In the genomic region with DNA sequence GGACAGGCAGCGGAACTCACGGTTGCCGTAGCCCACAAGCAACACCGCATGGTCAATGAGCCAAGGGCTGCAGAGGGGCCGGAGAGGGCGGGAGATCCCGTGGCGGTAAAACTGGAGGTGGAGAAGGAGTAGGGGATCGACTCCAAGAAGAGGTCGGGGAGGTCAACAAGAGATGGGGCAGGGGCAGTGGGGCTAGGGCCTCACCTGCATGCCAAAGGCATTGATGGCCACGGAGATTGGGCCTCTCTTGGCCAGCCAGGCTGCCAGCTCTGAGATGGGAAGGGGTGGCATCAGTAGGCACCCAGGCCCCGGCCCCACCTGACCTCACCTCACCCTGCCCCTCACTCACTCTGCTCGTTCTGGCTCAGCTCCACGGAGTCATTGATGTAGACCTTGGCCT, we compare ENCODE assay signal across 33 cellular contexts. TPM values are rescaled to one million over a fixed set of nuclear protein-coding genes. Genes with fewer than 3 reads are reported as not detected.
"Had no signal": no experiment of that assay in that cellular context is flagged by ENCODE, and none has a peak within 500 bp of the region (broad histone marks: within the 10 kb centered on the region; RNA-seq: fewer than 3 reads in every experiment).

No MANE protein-coding gene starts in this region.

- H3K36me3 ChIP-seq: breast epithelium had no signal

- H3K4me3 ChIP-seq: adrenal gland, breast epithelium, esophagus muscularis mucosa, gastrocnemius medialis, heart left ventricle had no signal

- H3K27me3 ChIP-seq: adrenal gland, breast epithelium, esophagus muscularis mucosa, foreskin keratinocyte, gastrocnemius medialis had no signal

- H3K27ac ChIP-seq: adrenal gland, breast epithelium, esophagus muscularis mucosa, foreskin keratinocyte, gastrocnemius medialis, heart left ventricle had no signal

- DNase-seq: activated CD4-positive, alpha-beta memory T cell treated with anti-CD3 and anti-CD28 coated beads for 36 hours; activated CD4-positive, alpha-beta T cell treated with anti-CD3 and anti-CD28 coated beads for 36 hours; activated CD4-positive, alpha-beta T cell treated with anti-CD3 and anti-CD28 coated beads, Interleukin-2, amount 10 ng/mL, durations not matched to agents 24 days and 14 days; activated CD4-positive, CD25-positive, alpha-beta regulatory T cell; activated CD4-positive, CD25-positive, alpha-beta regulatory T cell treated with anti-CD3 and anti-CD28 coated beads, Interleukin-2, amount 50 U/mL, for 72 hours; activated CD8-positive, alpha-beta memory T cell treated with anti-CD3 and anti-CD28 coated beads, Interleukin-2, amount 10 ng/mL, durations not matched to agents 7 days and 5 days; activated CD8-positive, alpha-beta memory T cell treated with anti-CD3 and anti-CD28 coated beads, Interleukin-2, amount 50 U/mL, for 4 hours; activated CD8-positive, alpha-beta T cell treated with anti-CD3 and anti-CD28 coated beads, Interleukin-2, amount 10 ng/mL, durations not matched to agents 7 days and 5 days; activated effector memory CD4-positive, alpha-beta T cell treated with anti-CD3 and anti-CD28 coated beads, Interleukin-2, amount 50 U/mL, for 16 hours; activated naive CD4-positive, alpha-beta T cell treated with anti-CD3 and anti-CD28 coated beads for 36 hours; activated naive CD8-positive, alpha-beta T cell treated with anti-CD3 and anti-CD28 coated beads for 36 hours; activated naive CD8-positive, alpha-beta T cell treated with anti-CD3 and anti-CD28 coated beads, Interleukin-2, amount 50 U/mL, for 24 hours; activated T-cell treated with anti-CD3 and anti-CD28 coated beads, Interleukin-2, amount 50 U/mL, for 1 hour; activated T-cell treated with anti-CD3 and anti-CD28 coated beads, Interleukin-2, amount 50 U/mL, for 48 hours; adrenal gland; amygdala; caudate nucleus; cortex of kidney; dermis blood vessel endothelial cell; effector CD4-positive, alpha-beta T cell; effector memory CD8-positive, alpha-beta T cell; erythroblast; foreskin keratinocyte; gastrocnemius medialis; glutamatergic neuron; T-helper 1 cell; T-helper 17 cell; T1000 had no signal

- H3K9me3 ChIP-seq: adrenal gland, breast epithelium, esophagus muscularis mucosa, gastrocnemius medialis, heart left ventricle had no signal

- H3K4me1 ChIP-seq: breast epithelium, foreskin keratinocyte had no signal

- ATAC-seq: activated CD4-positive, alpha-beta T cell treated with anti-CD3 and anti-CD28 coated beads for 36 hours; activated CD8-positive, alpha-beta memory T cell treated with anti-CD3 and anti-CD28 coated beads, Interleukin-2, amount 10 ng/mL, durations not matched to agents 7 days and 5 days; activated CD8-positive, alpha-beta T cell treated with anti-CD3 and anti-CD28 coated beads, Interleukin-2, amount 10 ng/mL, durations not matched to agents 7 days and 5 days; activated naive CD8-positive, alpha-beta T cell treated with anti-CD3 and anti-CD28 coated beads, Interleukin-2, amount 50 U/mL, for 24 hours; effector memory CD8-positive, alpha-beta T cell; foreskin keratinocyte; gastrocnemius medialis; heart left ventricle; T-helper 17 cell had no signal

RNA-seq across cellular contexts. Expression of a gene that starts 3.9 kb away (rescaled TPM):
- total RNA-seq: chondrocyte had no signal

RNA-seq across cellular contexts. Expression of a gene that starts 17.8 kb away (rescaled TPM):
- total RNA-seq: activated CD8-positive, alpha-beta T cell treated with anti-CD3 and anti-CD28 coated beads, Interleukin-2, amount 10 ng/mL, durations not matched to agents 7 days and 5 days; esophagus muscularis mucosa; foreskin keratinocyte; heart left ventricle had no signal
- polyA plus RNA-seq: aorta, foreskin keratinocyte had no signal
